14 cellular contexts compared by ENCODE assay signal in the genomic region with DNA sequence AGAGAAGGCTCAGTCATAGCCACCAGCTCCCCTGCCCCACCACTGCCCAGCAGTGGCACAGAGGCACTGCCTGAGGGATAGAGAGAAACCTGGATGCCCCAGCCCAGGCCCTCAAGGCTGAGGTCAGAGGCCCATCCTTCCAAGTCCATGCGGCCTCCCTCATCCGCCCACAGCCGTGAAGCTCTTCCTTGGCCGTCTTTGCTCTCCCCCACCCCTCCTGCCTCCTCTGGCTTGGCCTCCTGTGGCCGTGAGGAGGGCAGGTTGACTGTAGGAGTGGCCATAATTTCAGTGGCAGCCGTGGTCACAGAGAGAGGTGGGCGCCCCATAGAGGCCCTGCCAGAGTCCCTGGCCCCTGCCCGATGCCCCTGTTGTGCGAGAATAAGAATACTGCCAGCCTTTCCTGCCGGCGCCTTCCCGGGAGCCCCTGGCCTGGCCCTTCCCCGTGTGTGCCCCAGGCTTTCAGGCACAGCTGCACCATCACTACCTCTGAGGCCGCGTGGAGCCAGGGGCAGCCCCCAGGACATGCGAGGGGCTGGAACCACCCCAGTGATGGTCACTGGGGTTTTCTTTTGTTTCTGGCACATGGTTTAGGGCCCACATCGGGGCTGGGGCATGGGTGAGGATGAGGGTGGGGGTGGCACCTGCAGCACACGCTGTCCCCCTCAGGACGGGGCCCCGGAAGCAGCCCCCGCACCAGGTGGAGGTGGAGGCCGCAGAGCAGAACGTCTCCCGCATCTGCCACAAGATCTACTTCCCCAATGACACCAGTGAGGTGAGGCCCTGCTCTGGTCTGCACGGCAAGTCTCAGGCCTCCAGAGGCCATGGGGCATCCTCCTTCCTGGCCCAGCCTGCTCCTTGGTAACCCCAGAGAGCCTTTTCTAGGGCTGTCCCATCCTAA. TPM values are rescaled to one million over a fixed set of nuclear protein-coding genes. Genes with fewer than 3 reads are reported as not detected.
DNase-seq lines count a peak whose midpoint lies in the region; ATAC-seq and TF ChIP-seq lines count a peak whose summit lies in the region.
"Had no signal": no experiment of that assay in that cellular context is flagged by ENCODE, and none has a peak within 500 bp of the region (broad histone marks: within the 10 kb centered on the region; RNA-seq: fewer than 3 reads in every experiment).

No MANE protein-coding gene starts in this region.

- no peak overlapping the region for H3K4me3 ChIP-seq in thyroid gland (replicated peaks in 1 of 3)
- H3K4me3 ChIP-seq: HAP-1, smooth muscle cell had no signal

- no peaks in the 10 kb centered on the region for H3K9me3 Mint-ChIP-seq in activated T-cell treated with anti-CD3 and anti-CD28 coated beads, Interleukin-2, amount 50 U/mL, for 4 hours
- no peaks in the 10 kb centered on the region for H3K9me3 Mint-ChIP-seq in activated CD8-positive, alpha-beta T cell treated with anti-CD3 and anti-CD28 coated beads, Interleukin-2, amount 10 ng/mL, durations not matched to agents 7 days and 5 days (ENCODE audit: insufficient read depth)

- peak overlapping the region; percentile 72 for H3K27ac Mint-ChIP-seq in activated CD8-positive, alpha-beta T cell treated with anti-CD3 and anti-CD28 coated beads, Interleukin-2, amount 10 ng/mL, durations not matched to agents 7 days and 5 days

- H3K4me3 Mint-ChIP-seq in activated T-cell treated with anti-CD3 and anti-CD28 coated beads, Interleukin-2, amount 50 U/mL, for 4 hours = no peak overlapping the region
- no peak overlapping the region for H3K4me3 Mint-ChIP-seq in activated CD8-positive, alpha-beta T cell treated with anti-CD3 and anti-CD28 coated beads, Interleukin-2, amount 10 ng/mL, durations not matched to agents 7 days and 5 days

- no peaks in the 10 kb centered on the region for H3K36me3 ChIP-seq in thyroid gland
- H3K36me3 ChIP-seq: HAP-1 had no signal

- POLR2A ChIA-PET in activated CD8-positive, alpha-beta T cell treated with anti-CD3 and anti-CD28 coated beads, Interleukin-2, amount 10 ng/mL, durations not matched to agents 7 days and 5 days (lab: Charles Lee) = no interaction called here

- H3K36me3 Mint-ChIP-seq in activated T-cell treated with anti-CD3 and anti-CD28 coated beads, Interleukin-2, amount 50 U/mL, for 4 hours (ENCODE audit: insufficient read depth) = no peaks in the 10 kb centered on the region
- H3K36me3 Mint-ChIP-seq in activated CD8-positive, alpha-beta T cell treated with anti-CD3 and anti-CD28 coated beads, Interleukin-2, amount 10 ng/mL, durations not matched to agents 7 days and 5 days (ENCODE audit: low read depth) = no peaks in the 10 kb centered on the region

- TF ChIP-seq CTCF in thyroid gland (IDR thresholded peaks at IDR 0.05) = no peak

- in situ Hi-C loops in G401 (cut with HindIII; ENCODE audit: low sequenced_read_pairs) = no loop called here

- H3K27ac ChIP-seq in thyroid gland = no peak overlapping the region
- H3K27ac ChIP-seq: foreskin keratinocyte had no signal

- peaks cover 5 to 24% of the 10 kb centered on the region in 2 donors for H3K4me1 ChIP-seq in thyroid gland
- H3K4me1 ChIP-seq: HAP-1 had no signal

- WGBS in thyroid gland, 2 donors = 90 to 92% methylated on average over 7 to 15 of the region's 25 CpGs

- ATAC-seq in activated T-cell treated with anti-CD3 and anti-CD28 coated beads, Interleukin-2, amount 50 U/mL, for 4 hours = peak; percentile 25 to 31
- ATAC-seq in HG02588 (IDR thresholded peaks at IDR 0.05; ENCODE audit: unreplicated experiment) (peak; percentile 33), HG03139 (IDR thresholded peaks at IDR 0.05; ENCODE audit: unreplicated experiment) (no peak)
- ATAC-seq in activated CD8-positive, alpha-beta T cell treated with anti-CD3 and anti-CD28 coated beads, Interleukin-2, amount 10 ng/mL, durations not matched to agents 7 days and 5 days = no peak
- ATAC-seq in stimulated activated naive CD8-positive, alpha-beta T cell treated with anti-CD3 and anti-CD28 coated beads, Interleukin-15, Interleukin-2, amounts not matched to agents 100 U/mL and 50 U/mL, for 24 hours = peak; percentile 15
- ATAC-seq: foreskin keratinocyte, SK-N-SH treated with all-trans-retinoic acid at 6 μM for 48 hours had no signal

- intact Hi-C loops in thyroid gland (cut with DNase I) = no loop called here

- no peaks in the 10 kb centered on the region for H3K27me3 Mint-ChIP-seq in activated T-cell treated with anti-CD3 and anti-CD28 coated beads, Interleukin-2, amount 50 U/mL, for 4 hours (ENCODE audit: low read depth)
- H3K27me3 Mint-ChIP-seq in activated CD8-positive, alpha-beta T cell treated with anti-CD3 and anti-CD28 coated beads, Interleukin-2, amount 10 ng/mL, durations not matched to agents 7 days and 5 days (ENCODE audit: low read depth) = no peaks in the 10 kb centered on the region

- DNase-seq in activated T-cell treated with anti-CD3 and anti-CD28 coated beads, Interleukin-2, amount 50 U/mL, for 4 hours = no peak
- DNase-seq in activated T-cell treated with anti-CD3 and anti-CD28 coated beads for 4 hours (no peak), thyroid gland (no peak), G401 (ENCODE audit: low spot score) (no peak)
- no peak for DNase-seq in activated CD8-positive, alpha-beta T cell treated with anti-CD3 and anti-CD28 coated beads, Interleukin-2, amount 10 ng/mL, durations not matched to agents 7 days and 5 days
- no peak for DNase-seq in stimulated activated naive CD8-positive, alpha-beta T cell treated with anti-CD3 and anti-CD28 coated beads, Interleukin-15, Interleukin-2, amounts not matched to agents 100 U/mL and 50 U/mL, for 24 hours
- DNase-seq: central memory CD4-positive, alpha-beta T cell; foreskin keratinocyte; NCI-H345 had no signal

- H3K9me3 ChIP-seq in thyroid gland = no peaks in the 10 kb centered on the region
- H3K9me3 ChIP-seq: HAP-1 had no signal

- no peaks in the 10 kb centered on the region for H3K27me3 ChIP-seq in thyroid gland
- H3K27me3 ChIP-seq: foreskin keratinocyte had no signal

- CTCF ChIA-PET in activated CD8-positive, alpha-beta T cell treated with anti-CD3 and anti-CD28 coated beads, Interleukin-2, amount 10 ng/mL, durations not matched to agents 7 days and 5 days (lab: Charles Lee) = interaction anchor here (0.9 to 4.2 kb wide), 2 partner anchors 17 to 42 kb away, joined by 4 to 17 read pairs; no protein-coding TSS in a partner anchor

- TF ChIP-seq POLR2A in thyroid gland (IDR thresholded peaks at IDR 0.05) = no peak

- peaks cover 41% of the 10 kb centered on the region for H3K4me1 Mint-ChIP-seq in activated T-cell treated with anti-CD3 and anti-CD28 coated beads, Interleukin-2, amount 50 U/mL, for 4 hours (ENCODE audit: low read depth)
- H3K4me1 Mint-ChIP-seq in activated CD8-positive, alpha-beta T cell treated with anti-CD3 and anti-CD28 coated beads, Interleukin-2, amount 10 ng/mL, durations not matched to agents 7 days and 5 days (ENCODE audit: low read depth) = peaks cover 22% of the 10 kb centered on the region

RNA-seq across cellular contexts. Expression of gene GPR17, which starts 13.1 kb away (rescaled TPM):
- not detected for total RNA-seq in activated T-cell treated with anti-CD3 and anti-CD28 coated beads, Interleukin-2, amount 50 U/mL, for 4 hours
- total RNA-seq in activated CD8-positive, alpha-beta T cell treated with anti-CD3 and anti-CD28 coated beads, Interleukin-2, amount 10 ng/mL, durations not matched to agents 7 days and 5 days = not detected
- not detected for total RNA-seq in thyroid gland
- total RNA-seq in G401 (2014; rRNA removed; shearing (Covaris generic)) = not detected in 2 replicates
- total RNA-seq: foreskin keratinocyte, smooth muscle cell had no signal

RNA-seq across cellular contexts. Expression of gene LIMS2, which starts 42.5 kb away (rescaled TPM):
- total RNA-seq in activated T-cell treated with anti-CD3 and anti-CD28 coated beads, Interleukin-2, amount 50 U/mL, for 4 hours = 1 to 10 TPM; 4.4 to 8.8 (median 5.2) TPM
- total RNA-seq in activated CD8-positive, alpha-beta T cell treated with anti-CD3 and anti-CD28 coated beads, Interleukin-2, amount 10 ng/mL, durations not matched to agents 7 days and 5 days = 10 to 100 TPM; 35.3 to 38.3 TPM
- 10 to 100 TPM in 3 of 4 donors, 1 to 10 TPM in 1; 9.1 to 27.8 (median 14.2) TPM for total RNA-seq in thyroid gland
- 1.8 and 5.8 TPM in 2 replicates for total RNA-seq in G401 (2014; rRNA removed; shearing (Covaris generic))

Comparison
In these comparisons a context has a peak if more than half of its experiments do, and no peak if none do; other contexts are left out.
1. ATAC-seq: peak in activated T-cell treated with anti-CD3 and anti-CD28 coated beads, Interleukin-2, amount 50 U/mL, for 4 hours (2 of 2), HG02588 (single experiment) and stimulated activated naive CD8-positive, alpha-beta T cell treated with anti-CD3 and anti-CD28 coated beads, Interleukin-15, Interleukin-2, amounts not matched to agents 100 U/mL and 50 U/mL, for 24 hours (single experiment); none in activated CD8-positive, alpha-beta T cell treated with anti-CD3 and anti-CD28 coated beads, Interleukin-2, amount 10 ng/mL, durations not matched to agents 7 days and 5 days (single experiment) and HG03139 (single experiment).